28 cellular contexts compared by ENCODE assay signal in genomic region chr7:41217306-41217705, GRCh38.
DNase-seq lines count a peak whose midpoint lies in the region; TF ChIP-seq lines count a peak whose summit lies in the region.
"Had no signal": no experiment of that assay in that cellular context is flagged by ENCODE, and none has a peak within 500 bp of the region (broad histone marks: within the 10 kb centered on the region; RNA-seq: fewer than 3 reads in every experiment).

No MANE protein-coding gene starts in this region.

- CTCF ChIA-PET in MCF 10A (lab: Yijun Ruan, JAX): no interaction called here
- CTCF ChIA-PET in activated CD4-positive, alpha-beta memory T cell treated with anti-CD3 and anti-CD28 coated beads, Interleukin-2, amount 10 ng/mL, durations not matched to agents 7 days and 5 days (lab: Charles Lee): no interaction called here

- H3K36me3 Mint-ChIP-seq in MCF 10A (ENCODE audit: insufficient read depth, unreplicated experiment): no peaks in the 10 kb centered on the region
- H3K36me3 Mint-ChIP-seq in activated CD4-positive, alpha-beta memory T cell treated with anti-CD3 and anti-CD28 coated beads, Interleukin-2, amount 10 ng/mL, durations not matched to agents 7 days and 5 days (ENCODE audit: low read depth): no peaks in the 10 kb centered on the region
- H3K36me3 Mint-ChIP-seq: CD14-positive monocyte had no signal

- H3K27ac ChIP-seq in breast epithelium: no peak overlapping the region
- H3K27ac ChIP-seq: 22Rv1, SK-N-MC had no signal

- peaks cover 17% of the 10 kb centered on the region for H3K4me1 Mint-ChIP-seq in MCF 10A (ENCODE audit: insufficient read depth, unreplicated experiment)
- H3K4me1 Mint-ChIP-seq in activated CD4-positive, alpha-beta memory T cell treated with anti-CD3 and anti-CD28 coated beads, Interleukin-2, amount 10 ng/mL, durations not matched to agents 7 days and 5 days: no peaks in the 10 kb centered on the region
- H3K4me1 Mint-ChIP-seq: CD14-positive monocyte; CD8-positive, alpha-beta memory T cell had no signal

- intact Hi-C loops in MCF 10A (cut with micrococcal nuclease): no loop called here
- intact Hi-C loops in breast epithelium (cut with DNase I; ENCODE audit: low total_unique reads): no loop called here

- POLR2A ChIA-PET in MCF 10A (lab: Yijun Ruan, JAX): no interaction called here
- POLR2A ChIA-PET in activated CD4-positive, alpha-beta memory T cell treated with anti-CD3 and anti-CD28 coated beads, Interleukin-2, amount 10 ng/mL, durations not matched to agents 7 days and 5 days (lab: Charles Lee): no interaction called here

- no peaks in the 10 kb centered on the region for H3K9me3 ChIP-seq in breast epithelium
- H3K9me3 ChIP-seq: BE2C, HAP-1 had no signal

- H3K4me1 ChIP-seq in breast epithelium: no peaks in the 10 kb centered on the region
- H3K4me1 ChIP-seq: BE2C, HAP-1 had no signal

- no peaks in the 10 kb centered on the region for H3K36me3 ChIP-seq in breast epithelium
- H3K36me3 ChIP-seq: BE2C, HAP-1 had no signal

- no TSS peak for BruUV-seq in MCF 10A (replicated peaks; lab: Mats Ljungman, UMichigan)

- H3K4me3 ChIP-seq in breast epithelium: no peak overlapping the region
- H3K4me3 ChIP-seq in fibroblast of the aortic adventitia (ENCODE audit: low read depth, low read length): no peak overlapping the region
- H3K4me3 ChIP-seq: GM23338, HAP-1, SK-N-MC had no signal

- TF ChIP-seq CTCF in MCF 10A (IDR thresholded peaks at IDR 0.05; ENCODE audit: unreplicated experiment) (no peak), breast epithelium (IDR thresholded peaks at IDR 0.05) (no peak), fibroblast of the aortic adventitia (IDR thresholded peaks at IDR 0.05; ENCODE audit: insufficient read depth, low read length) (no peak)

- TF ChIP-seq POLR2A in breast epithelium (IDR thresholded peaks at IDR 0.05): no peak

- no peaks in the 10 kb centered on the region for H3K9me3 Mint-ChIP-seq in MCF 10A (ENCODE audit: unreplicated experiment)
- peaks cover 14% of the 10 kb centered on the region for H3K9me3 Mint-ChIP-seq in activated CD4-positive, alpha-beta memory T cell treated with anti-CD3 and anti-CD28 coated beads, Interleukin-2, amount 10 ng/mL, durations not matched to agents 7 days and 5 days
- H3K9me3 Mint-ChIP-seq: GM23338, HFFc6 had no signal

- DNase-seq in MCF 10A (ENCODE audit: unreplicated experiment) (peak; percentile 69), breast epithelium (ENCODE audit: low spot score in 2 of 2) (no peak), astrocyte of the hippocampus (ENCODE audit: low read depth, low spot score) (peak; percentile 16), fibroblast of the aortic adventitia (ENCODE audit: low read depth) (peak; percentile 16), RKO (ENCODE audit: low spot score) (no peak), activated gamma-delta T cell (lab: John Stamatoyannopoulos, UW) (no peak)
- DNase-seq in activated CD4-positive, alpha-beta memory T cell treated with anti-CD3 and anti-CD28 coated beads, Interleukin-2, amount 10 ng/mL, durations not matched to agents 7 days and 5 days: no peak
- DNase-seq: ACHN; BE2C; Calu3; CD8-positive, alpha-beta memory T cell; DMS153; DND-41; HFFc6; KBM-7; MM.1S; NCI-H1048; NCI-H1417; NCI-H1694; NCI-H2029 treated with DMSO at 0.1 percent for 48 hours; NCI-H510A; NCI-H69; SIG-M5 had no signal

- H3K27me3 Mint-ChIP-seq in MCF 10A (ENCODE audit: insufficient read depth, unreplicated experiment): no peaks in the 10 kb centered on the region
- H3K27me3 Mint-ChIP-seq in activated CD4-positive, alpha-beta memory T cell treated with anti-CD3 and anti-CD28 coated beads, Interleukin-2, amount 10 ng/mL, durations not matched to agents 7 days and 5 days: no peaks in the 10 kb centered on the region
- H3K27me3 Mint-ChIP-seq: CD8-positive, alpha-beta memory T cell had no signal

- H3K27me3 ChIP-seq in breast epithelium: no peaks in the 10 kb centered on the region

- no peak overlapping the region for H3K27ac Mint-ChIP-seq in MCF 10A (ENCODE audit: low read depth, unreplicated experiment)
- H3K27ac Mint-ChIP-seq in activated CD4-positive, alpha-beta memory T cell treated with anti-CD3 and anti-CD28 coated beads, Interleukin-2, amount 10 ng/mL, durations not matched to agents 7 days and 5 days: no peak overlapping the region
- H3K27ac Mint-ChIP-seq: CD14-positive monocyte; CD8-positive, alpha-beta memory T cell; GM23338; HFFc6 had no signal

- no peak overlapping the region for H3K4me3 Mint-ChIP-seq in MCF 10A (ENCODE audit: unreplicated experiment)
- H3K4me3 Mint-ChIP-seq in activated CD4-positive, alpha-beta memory T cell treated with anti-CD3 and anti-CD28 coated beads, Interleukin-2, amount 10 ng/mL, durations not matched to agents 7 days and 5 days: no peak overlapping the region
- H3K4me3 Mint-ChIP-seq: CD14-positive monocyte; CD8-positive, alpha-beta memory T cell; GM23338; HFFc6 had no signal

Comparison
In these comparisons a context has a peak if more than half of its experiments do, and no peak if none do; other contexts are left out.
1. DNase-seq: peak in MCF 10A (single experiment), astrocyte of the hippocampus (single experiment) and fibroblast of the aortic adventitia (single experiment); none in breast epithelium (0 of 2), RKO (single experiment), activated gamma-delta T cell (single experiment) and activated CD4-positive, alpha-beta memory T cell treated with anti-CD3 and anti-CD28 coated beads, Interleukin-2, amount 10 ng/mL, durations not matched to agents 7 days and 5 days (single experiment).